Comparison of ENCODE assay signal across 9 cellular contexts in the genomic region with DNA sequence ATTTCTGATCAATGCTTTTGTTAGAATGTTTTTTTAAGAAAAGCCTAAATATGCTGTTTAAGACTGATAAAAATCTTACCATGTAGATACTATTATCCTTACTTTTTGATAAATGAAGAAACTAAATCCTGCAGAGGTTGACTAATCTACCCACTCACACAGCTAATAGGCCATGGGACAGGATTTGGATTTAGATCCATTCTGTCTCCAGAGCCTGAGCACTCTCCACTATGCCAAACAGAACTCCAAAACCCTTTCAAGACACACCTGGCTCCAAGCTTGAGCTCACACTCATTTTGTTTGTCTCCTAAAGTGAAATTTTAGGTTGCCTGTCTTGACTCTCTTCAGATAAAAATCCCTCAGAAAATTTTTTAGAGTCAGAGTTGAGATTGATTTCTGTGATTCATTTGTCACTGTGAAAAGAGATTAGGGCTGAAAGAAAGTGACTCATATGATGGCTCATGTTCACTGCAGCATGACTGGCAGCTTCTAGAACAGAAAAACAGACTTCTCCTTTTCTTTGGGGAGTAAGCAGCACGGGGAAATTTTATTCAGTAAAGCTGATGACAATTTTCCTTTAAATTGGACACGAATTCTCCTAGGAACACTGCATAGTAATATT.
A peak's percentile ranks its signal among the peaks of the same experiment; 100 is the strongest.
DNase-seq lines count a peak whose midpoint lies in the region; ATAC-seq and TF ChIP-seq lines count a peak whose summit lies in the region.
"Had no signal": no experiment of that assay in that cellular context is flagged by ENCODE, and none has a peak within 500 bp of the region (broad histone marks: within the 10 kb centered on the region; RNA-seq: fewer than 3 reads in every experiment).

No MANE protein-coding gene starts in this region.

- peak overlapping the region; percentile 23; the same call in 1 of the 2 replicates for H3K9ac ChIP-seq in OCI-LY3 (ENCODE audit: low read length)

- peaks cover 29% of the 10 kb centered on the region for H3K4me1 ChIP-seq in OCI-LY3 (ENCODE audit: low read length)
- peaks cover 20% of the 10 kb centered on the region for H3K4me1 ChIP-seq in hepatocyte (ENCODE audit: insufficient read depth)
- H3K4me1 ChIP-seq: SJCRH30 had no signal

- H3K36me3 ChIP-seq in OCI-LY3 (replicated peaks; ENCODE audit: low read depth, low read length): no peaks in the 10 kb centered on the region
- no peaks in the 10 kb centered on the region for H3K36me3 ChIP-seq in hepatocyte (replicated peaks; ENCODE audit: insufficient read depth, low read depth)
- H3K36me3 ChIP-seq: SJCRH30 had no signal

- WGBS in hepatocyte (ENCODE audit: low lambda C conversion rate, missing lambda C conversion rate): 58% methylated on average over 2 of the region's 2 CpGs

- H2AFZ ChIP-seq in OCI-LY3 (ENCODE audit: low read depth, low read length): no peak overlapping the region
- no peak overlapping the region for H2AFZ ChIP-seq in hepatocyte

- no peaks in the 10 kb centered on the region for H3K27me3 Mint-ChIP-seq in activated CD4-positive, alpha-beta memory T cell treated with anti-CD3 and anti-CD28 coated beads, Interleukin-2, amount 10 ng/mL, durations not matched to agents 7 days and 5 days

- no peaks in the 10 kb centered on the region for H3K36me3 Mint-ChIP-seq in activated CD4-positive, alpha-beta memory T cell treated with anti-CD3 and anti-CD28 coated beads, Interleukin-2, amount 10 ng/mL, durations not matched to agents 7 days and 5 days (ENCODE audit: low read depth)

- no peaks in the 10 kb centered on the region for H3K9me2 ChIP-seq in hepatocyte (replicated peaks; ENCODE audit: insufficient read depth)

- H3K4me3 ChIP-seq in OCI-LY3 (ENCODE audit: low read length) (peak overlapping the region; percentile 53), hepatocyte (no peak overlapping the region)
- H3K4me3 ChIP-seq: SJCRH30 had no signal

- TF ChIP-seq CTCF in OCI-LY3 (IDR thresholded peaks at IDR 0.05; ENCODE audit: low read depth, low read length) (no peak), hepatocyte (IDR thresholded peaks at IDR 0.05; ENCODE audit: poor library complexity) (no peak)

- H3K27me3 ChIP-seq in OCI-LY3 (ENCODE audit: low read depth, low read length) (no peaks in the 10 kb centered on the region), hepatocyte (no peaks in the 10 kb centered on the region)
- H3K27me3 ChIP-seq: SJCRH30 had no signal

- no peak overlapping the region for H3K4me3 Mint-ChIP-seq in activated CD4-positive, alpha-beta memory T cell treated with anti-CD3 and anti-CD28 coated beads, Interleukin-2, amount 10 ng/mL, durations not matched to agents 7 days and 5 days

- H3K9me3 Mint-ChIP-seq in activated CD4-positive, alpha-beta memory T cell treated with anti-CD3 and anti-CD28 coated beads, Interleukin-2, amount 10 ng/mL, durations not matched to agents 7 days and 5 days: no peaks in the 10 kb centered on the region

- H3K4me1 Mint-ChIP-seq in activated CD4-positive, alpha-beta memory T cell treated with anti-CD3 and anti-CD28 coated beads, Interleukin-2, amount 10 ng/mL, durations not matched to agents 7 days and 5 days: no peaks in the 10 kb centered on the region

- H3K9me3 ChIP-seq in OCI-LY3 (ENCODE audit: insufficient read depth, low read length): no peaks in the 10 kb centered on the region
- no peaks in the 10 kb centered on the region for H3K9me3 ChIP-seq in hepatocyte (ENCODE audit: low read depth)
- H3K9me3 ChIP-seq: SJCRH30 had no signal

- ATAC-seq in HG02970 (IDR thresholded peaks at IDR 0.05; ENCODE audit: low FRiP score, unreplicated experiment): peak; percentile 81

- no peak overlapping the region for H3K27ac Mint-ChIP-seq in activated CD4-positive, alpha-beta memory T cell treated with anti-CD3 and anti-CD28 coated beads, Interleukin-2, amount 10 ng/mL, durations not matched to agents 7 days and 5 days

- POLR2A ChIA-PET in activated CD4-positive, alpha-beta memory T cell treated with anti-CD3 and anti-CD28 coated beads, Interleukin-2, amount 10 ng/mL, durations not matched to agents 7 days and 5 days (lab: Charles Lee): no interaction called here

- H4K20me1 ChIP-seq in OCI-LY3 (ENCODE audit: insufficient read depth, low read length) (no peaks in the 10 kb centered on the region), hepatocyte (ENCODE audit: insufficient read depth, poor library complexity, severe bottlenecking) (no peaks in the 10 kb centered on the region)

- H3K4me2 ChIP-seq in OCI-LY3 (ENCODE audit: low read length) (peak overlapping the region; percentile 76), hepatocyte (peak overlapping the region; percentile 20)

- H3K27ac ChIP-seq in OCI-LY3 (ENCODE audit: low read length) (peak overlapping the region; percentile 68), hepatocyte (peak overlapping the region; percentile 67)
- H3K27ac ChIP-seq: SJCRH30 had no signal

- H3K79me2 ChIP-seq in OCI-LY3 (ENCODE audit: low read length) (no peaks in the 10 kb centered on the region), hepatocyte (no peaks in the 10 kb centered on the region)

- DNase-seq in NCI-H1092 treated with DMSO at 0.1 percent for 48 hours (lab: John Stamatoyannopoulos, UW) (peak; percentile 60), NCI-H1092 (lab: John Stamatoyannopoulos, UW) (no peak), hepatocyte (ENCODE audit: low spot score) (peak; percentile 14), NCI-H2029 (lab: John Stamatoyannopoulos, UW) (no peak)
- DNase-seq in activated CD4-positive, alpha-beta memory T cell treated with anti-CD3 and anti-CD28 coated beads, Interleukin-2, amount 10 ng/mL, durations not matched to agents 7 days and 5 days: no peak
- DNase-seq in stimulated activated CD4-positive, alpha-beta T cell treated with anti-CD3 and anti-CD28 coated beads, Interleukin-1b, Interleukin-23, amount 100 ng/mL, for 48 hours: no peak

- CTCF ChIA-PET in activated CD4-positive, alpha-beta memory T cell treated with anti-CD3 and anti-CD28 coated beads, Interleukin-2, amount 10 ng/mL, durations not matched to agents 7 days and 5 days (lab: Charles Lee): no interaction called here

Comparison
In these comparisons a context has a peak if more than half of its experiments do, and no peak if none do; other contexts are left out.
1. DNase-seq: peak in NCI-H1092 treated with DMSO at 0.1 percent for 48 hours (single experiment) and hepatocyte (single experiment); none in NCI-H1092 (single experiment), NCI-H2029 (single experiment), activated CD4-positive, alpha-beta memory T cell treated with anti-CD3 and anti-CD28 coated beads, Interleukin-2, amount 10 ng/mL, durations not matched to agents 7 days and 5 days (single experiment) and stimulated activated CD4-positive, alpha-beta T cell treated with anti-CD3 and anti-CD28 coated beads, Interleukin-1b, Interleukin-23, amount 100 ng/mL, for 48 hours (single experiment).